1 cellular context compared by ENCODE assay signal in the genomic region with DNA sequence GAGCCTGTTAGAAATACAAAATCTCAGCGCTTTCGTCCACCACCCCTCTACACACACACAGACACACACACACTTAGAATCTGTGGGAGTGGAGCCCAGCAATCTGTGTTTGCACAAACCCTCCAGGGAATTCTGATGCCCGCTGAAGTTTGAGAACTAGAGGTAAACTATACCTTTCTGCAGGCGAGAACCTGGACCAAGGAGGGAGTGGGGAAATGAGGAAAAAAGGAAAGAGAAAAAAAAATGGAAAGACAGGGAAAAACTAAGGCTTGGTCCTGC.
TF ChIP-seq lines count a peak whose summit lies in the region.

No MANE protein-coding gene starts in this region.

TF ChIP-seq in HepG2, 621 proteins besides CTCF, POLR2A, EP300 and RAD21 (continued from another document):
- TF ChIP-seq, protein P1, sequence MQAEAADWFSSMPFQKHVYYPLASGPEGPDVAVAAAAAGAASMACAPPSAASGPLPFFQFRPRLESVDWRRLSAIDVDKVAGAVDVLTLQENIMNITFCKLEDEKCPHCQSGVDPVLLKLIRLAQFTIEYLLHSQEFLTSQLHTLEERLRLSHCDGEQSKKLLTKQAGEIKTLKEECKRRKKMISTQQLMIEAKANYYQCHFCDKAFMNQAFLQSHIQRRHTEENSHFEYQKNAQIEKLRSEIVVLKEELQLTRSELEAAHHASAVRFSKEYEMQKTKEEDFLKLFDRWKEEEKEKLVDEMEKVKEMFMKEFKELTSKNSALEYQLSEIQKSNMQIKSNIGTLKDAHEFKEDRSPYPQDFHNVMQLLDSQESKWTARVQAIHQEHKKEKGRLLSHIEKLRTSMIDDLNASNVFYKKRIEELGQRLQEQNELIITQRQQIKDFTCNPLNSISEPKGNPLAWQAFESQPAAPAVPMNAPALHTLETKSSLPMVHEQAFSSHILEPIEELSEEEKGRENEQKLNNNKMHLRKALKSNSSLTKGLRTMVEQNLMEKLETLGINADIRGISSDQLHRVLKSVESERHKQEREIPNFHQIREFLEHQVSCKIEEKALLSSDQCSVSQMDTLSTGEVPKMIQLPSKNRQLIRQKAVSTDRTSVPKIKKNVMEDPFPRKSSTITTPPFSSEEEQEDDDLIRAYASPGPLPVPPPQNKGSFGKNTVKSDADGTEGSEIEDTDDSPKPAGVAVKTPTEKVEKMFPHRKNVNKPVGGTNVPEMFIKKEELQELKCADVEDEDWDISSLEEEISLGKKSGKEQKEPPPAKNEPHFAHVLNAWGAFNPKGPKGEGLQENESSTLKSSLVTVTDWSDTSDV (CRISPR knock-in tag; IDR thresholded peaks at IDR 0.05), result no peak
- TF ChIP-seq ZNF160 (CRISPR knock-in tag; IDR thresholded peaks at IDR 0.05) (no peak), MAFK (conservative IDR thresholded peaks at IDR 0.05 in 1 of 2, IDR thresholded peaks at IDR 0.05 in 1 of 2; ENCODE audit: low read length in 2 of 2) (no peak), TCF7 (IDR thresholded peaks at IDR 0.05; ENCODE audit: low read depth) (no peak), REL (CRISPR knock-in tag; conservative IDR thresholded peaks at IDR 0.05) (no peak), MXD4 (CRISPR knock-in tag; IDR thresholded peaks at IDR 0.05) (no peak), SP2 (CRISPR knock-in tag; IDR thresholded peaks at IDR 0.05) (no peak), ZNF496 (CRISPR knock-in tag; IDR thresholded peaks at IDR 0.05; ENCODE audit: insufficient replicate concordance) (no peak), ZNF382 (CRISPR knock-in tag; IDR thresholded peaks at IDR 0.05; ENCODE audit: borderline replicate concordance) (no peak), RBM22 (optimal IDR thresholded peaks at IDR 0.05; ENCODE audit: low read length) (no peak)
- TF ChIP-seq, protein P2, sequence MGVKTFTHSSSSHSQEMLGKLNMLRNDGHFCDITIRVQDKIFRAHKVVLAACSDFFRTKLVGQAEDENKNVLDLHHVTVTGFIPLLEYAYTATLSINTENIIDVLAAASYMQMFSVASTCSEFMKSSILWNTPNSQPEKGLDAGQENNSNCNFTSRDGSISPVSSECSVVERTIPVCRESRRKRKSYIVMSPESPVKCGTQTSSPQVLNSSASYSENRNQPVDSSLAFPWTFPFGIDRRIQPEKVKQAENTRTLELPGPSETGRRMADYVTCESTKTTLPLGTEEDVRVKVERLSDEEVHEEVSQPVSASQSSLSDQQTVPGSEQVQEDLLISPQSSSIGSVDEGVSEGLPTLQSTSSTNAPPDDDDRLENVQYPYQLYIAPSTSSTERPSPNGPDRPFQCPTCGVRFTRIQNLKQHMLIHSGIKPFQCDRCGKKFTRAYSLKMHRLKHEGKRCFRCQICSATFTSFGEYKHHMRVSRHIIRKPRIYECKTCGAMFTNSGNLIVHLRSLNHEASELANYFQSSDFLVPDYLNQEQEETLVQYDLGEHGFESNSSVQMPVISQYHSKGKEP (CRISPR knock-in tag; IDR thresholded peaks at IDR 0.05), result no peak
- TF ChIP-seq, protein P3, sequence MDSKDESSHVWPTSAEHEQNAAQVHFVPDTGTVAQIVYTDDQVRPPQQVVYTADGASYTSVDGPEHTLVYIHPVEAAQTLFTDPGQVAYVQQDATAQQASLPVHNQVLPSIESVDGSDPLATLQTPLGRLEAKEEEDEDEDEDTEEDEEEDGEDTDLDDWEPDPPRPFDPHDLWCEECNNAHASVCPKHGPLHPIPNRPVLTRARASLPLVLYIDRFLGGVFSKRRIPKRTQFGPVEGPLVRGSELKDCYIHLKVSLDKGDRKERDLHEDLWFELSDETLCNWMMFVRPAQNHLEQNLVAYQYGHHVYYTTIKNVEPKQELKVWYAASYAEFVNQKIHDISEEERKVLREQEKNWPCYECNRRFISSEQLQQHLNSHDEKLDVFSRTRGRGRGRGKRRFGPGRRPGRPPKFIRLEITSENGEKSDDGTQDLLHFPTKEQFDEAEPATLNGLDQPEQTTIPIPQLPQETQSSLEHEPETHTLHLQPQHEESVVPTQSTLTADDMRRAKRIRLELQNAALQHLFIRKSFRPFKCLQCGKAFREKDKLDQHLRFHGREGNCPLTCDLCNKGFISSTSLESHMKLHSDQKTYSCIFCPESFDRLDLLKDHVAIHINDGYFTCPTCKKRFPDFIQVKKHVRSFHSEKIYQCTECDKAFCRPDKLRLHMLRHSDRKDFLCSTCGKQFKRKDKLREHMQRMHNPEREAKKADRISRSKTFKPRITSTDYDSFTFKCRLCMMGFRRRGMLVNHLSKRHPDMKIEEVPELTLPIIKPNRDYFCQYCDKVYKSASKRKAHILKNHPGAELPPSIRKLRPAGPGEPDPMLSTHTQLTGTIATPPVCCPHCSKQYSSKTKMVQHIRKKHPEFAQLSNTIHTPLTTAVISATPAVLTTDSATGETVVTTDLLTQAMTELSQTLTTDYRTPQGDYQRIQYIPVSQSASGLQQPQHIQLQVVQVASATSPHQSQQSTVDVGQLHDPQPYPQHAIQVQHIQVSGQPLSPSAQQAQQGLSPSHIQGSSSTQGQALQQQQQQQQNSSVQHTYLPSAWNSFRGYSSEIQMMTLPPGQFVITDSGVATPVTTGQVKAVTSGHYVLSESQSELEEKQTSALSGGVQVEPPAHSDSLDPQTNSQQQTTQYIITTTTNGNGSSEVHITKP (CRISPR knock-in tag; IDR thresholded peaks at IDR 0.05; ENCODE audit: low read depth), result no peak
- TF ChIP-seq, protein P4, sequence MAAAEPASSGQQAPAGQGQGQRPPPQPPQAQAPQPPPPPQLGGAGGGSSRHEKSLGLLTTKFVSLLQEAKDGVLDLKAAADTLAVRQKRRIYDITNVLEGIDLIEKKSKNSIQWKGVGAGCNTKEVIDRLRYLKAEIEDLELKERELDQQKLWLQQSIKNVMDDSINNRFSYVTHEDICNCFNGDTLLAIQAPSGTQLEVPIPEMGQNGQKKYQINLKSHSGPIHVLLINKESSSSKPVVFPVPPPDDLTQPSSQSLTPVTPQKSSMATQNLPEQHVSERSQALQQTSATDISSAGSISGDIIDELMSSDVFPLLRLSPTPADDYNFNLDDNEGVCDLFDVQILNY (CRISPR knock-in tag; conservative IDR thresholded peaks at IDR 0.05), result no peak
- TF ChIP-seq, protein P5, sequence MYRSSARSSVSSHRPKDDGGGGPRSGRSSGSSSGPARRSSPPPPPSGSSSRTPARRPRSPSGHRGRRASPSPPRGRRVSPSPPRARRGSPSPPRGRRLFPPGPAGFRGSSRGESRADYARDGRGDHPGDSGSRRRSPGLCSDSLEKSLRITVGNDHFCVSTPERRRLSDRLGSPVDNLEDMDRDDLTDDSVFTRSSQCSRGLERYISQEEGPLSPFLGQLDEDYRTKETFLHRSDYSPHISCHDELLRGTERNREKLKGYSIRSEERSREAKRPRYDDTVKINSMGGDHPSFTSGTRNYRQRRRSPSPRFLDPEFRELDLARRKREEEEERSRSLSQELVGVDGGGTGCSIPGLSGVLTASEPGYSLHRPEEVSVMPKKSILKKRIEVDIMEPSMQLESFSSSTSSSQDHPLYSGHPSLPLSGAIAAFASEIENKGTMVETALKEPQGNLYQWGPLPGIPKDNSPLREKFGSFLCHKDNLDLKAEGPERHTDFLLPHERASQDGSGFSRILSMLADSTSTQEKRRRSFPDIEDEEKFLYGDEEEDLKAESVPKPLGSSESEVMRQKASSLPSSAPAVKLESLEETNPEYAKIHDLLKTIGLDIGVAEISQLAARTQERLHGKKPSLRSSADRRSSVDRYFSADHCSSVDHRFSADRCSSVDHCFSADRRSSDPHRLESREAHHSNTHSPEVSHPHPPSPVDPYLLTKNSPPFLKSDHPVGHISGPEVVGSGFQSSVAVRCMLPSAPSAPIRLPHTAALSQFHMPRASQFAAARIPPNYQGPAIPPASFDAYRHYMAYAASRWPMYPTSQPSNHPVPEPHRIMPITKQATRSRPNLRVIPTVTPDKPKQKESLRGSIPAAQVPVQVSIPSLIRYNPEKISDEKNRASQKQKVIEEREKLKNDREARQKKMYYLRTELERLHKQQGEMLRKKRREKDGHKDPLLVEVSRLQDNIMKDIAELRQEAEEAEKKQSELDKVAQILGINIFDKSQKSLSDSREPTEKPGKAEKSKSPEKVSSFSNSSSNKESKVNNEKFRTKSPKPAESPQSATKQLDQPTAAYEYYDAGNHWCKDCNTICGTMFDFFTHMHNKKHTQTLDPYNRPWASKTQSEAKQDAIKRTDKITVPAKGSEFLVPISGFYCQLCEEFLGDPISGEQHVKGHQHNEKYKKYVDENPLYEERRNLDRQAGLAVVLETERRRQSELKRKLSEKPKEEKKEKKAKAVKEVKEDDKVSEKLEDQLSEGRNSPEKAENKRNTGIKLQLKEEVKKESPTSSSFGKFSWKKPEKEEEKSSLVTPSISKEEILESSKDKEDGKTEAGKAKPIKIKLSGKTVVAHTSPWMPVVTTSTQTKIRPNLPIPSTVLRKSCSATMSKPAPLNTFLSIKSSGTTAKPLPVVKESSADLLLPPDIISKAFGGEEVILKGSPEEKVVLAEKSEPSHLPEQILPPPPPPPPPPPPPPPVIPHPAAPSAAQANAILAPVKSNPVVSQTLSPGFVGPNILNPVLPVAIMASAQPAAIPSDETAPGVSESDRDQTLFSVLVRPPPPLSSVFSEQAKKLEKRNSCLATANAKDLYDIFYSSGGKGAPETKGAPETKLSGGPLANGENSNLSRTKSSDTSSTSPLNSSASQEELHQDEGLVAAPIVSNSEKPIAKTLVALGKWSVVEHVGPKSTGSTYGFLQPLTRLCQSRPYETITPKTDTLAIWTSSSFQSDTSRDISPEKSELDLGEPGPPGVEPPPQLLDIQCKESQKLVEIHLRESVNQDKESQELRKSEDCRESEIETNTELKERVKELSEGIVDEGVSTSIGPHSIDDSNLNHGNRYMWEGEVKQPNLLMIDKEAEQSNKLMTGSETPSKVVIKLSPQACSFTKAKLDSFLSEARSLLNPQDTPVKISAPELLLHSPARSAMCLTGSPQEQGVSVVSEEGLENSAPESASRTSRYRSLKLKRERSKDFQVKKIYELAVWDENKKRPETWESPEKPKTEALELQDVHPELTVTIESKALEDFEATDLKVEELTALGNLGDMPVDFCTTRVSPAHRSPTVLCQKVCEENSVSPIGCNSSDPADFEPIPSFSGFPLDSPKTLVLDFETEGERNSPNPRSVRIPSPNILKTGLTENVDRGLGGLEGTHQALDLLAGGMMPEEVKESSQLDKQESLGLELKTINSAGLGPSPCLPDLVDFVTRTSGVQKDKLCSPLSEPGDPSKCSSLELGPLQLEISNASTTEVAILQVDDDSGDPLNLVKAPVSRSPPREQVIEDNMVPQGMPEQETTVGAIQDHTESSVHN (CRISPR knock-in tag; IDR thresholded peaks at IDR 0.05), result no peak
- TF ChIP-seq, protein P6, sequence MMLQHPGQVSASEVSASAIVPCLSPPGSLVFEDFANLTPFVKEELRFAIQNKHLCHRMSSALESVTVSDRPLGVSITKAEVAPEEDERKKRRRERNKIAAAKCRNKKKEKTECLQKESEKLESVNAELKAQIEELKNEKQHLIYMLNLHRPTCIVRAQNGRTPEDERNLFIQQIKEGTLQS (CRISPR knock-in tag; IDR thresholded peaks at IDR 0.05), result no peak
